ENCODE assay signal across 33 cellular contexts in genomic region chr14:36510874-36511273, GRCh38. TPM values are rescaled to one million over a fixed set of nuclear protein-coding genes. Genes with fewer than 3 reads are reported as not detected.
"Had no signal": no experiment of that assay in that cellular context is flagged by ENCODE, and none has a peak within 500 bp of the region (broad histone marks: within the 10 kb centered on the region; RNA-seq: fewer than 3 reads in every experiment).

No MANE protein-coding gene starts in this region.

- H3K36me3 ChIP-seq: brain microvascular endothelial cell, gastroesophageal sphincter, heart left ventricle, spleen, transverse colon, vagina had no signal

- DNase-seq: activated CD4-positive, alpha-beta memory T cell treated with anti-CD3 and anti-CD28 coated beads for 36 hours; activated CD4-positive, alpha-beta T cell treated with anti-CD3 and anti-CD28 coated beads, Interleukin-2, amount 10 ng/mL, durations not matched to agents 24 days and 14 days; activated CD4-positive, CD25-positive, alpha-beta regulatory T cell treated with anti-CD3 and anti-CD28 coated beads, Interleukin-2, amount 50 U/mL, for 72 hours; activated gamma-delta T cell treated with Interleukin-2 at 50 U/mL for 16 hours; activated naive CD4-positive, alpha-beta T cell treated with anti-CD3 and anti-CD28 coated beads, Interleukin-2, amount 50 U/mL, for 16 hours; activated T-cell treated with anti-CD3 and anti-CD28 coated beads, Interleukin-2, amount 50 U/mL, for 4 hours; amniotic stem cell; brain microvascular endothelial cell; dorsolateral prefrontal cortex; effector memory CD4-positive, alpha-beta T cell; heart left ventricle; hypothalamus; immature natural killer cell; kidney; left colon; natural killer cell; right cardiac atrium; spleen; stimulated activated naive CD4-positive, alpha-beta T cell; T-helper 2 cell; transverse colon had no signal

- H3K27ac ChIP-seq: brain microvascular endothelial cell, coronary artery, dorsolateral prefrontal cortex, gastroesophageal sphincter, heart left ventricle, spleen, transverse colon, vagina had no signal

- H3K4me3 ChIP-seq: coronary artery, dorsolateral prefrontal cortex, gastroesophageal sphincter, heart left ventricle, spleen, transverse colon, vagina had no signal

- H3K9me3 ChIP-seq: heart left ventricle, spleen, transverse colon, vagina had no signal

- ATAC-seq: activated T-cell treated with anti-CD3 and anti-CD28 coated beads, Interleukin-2, amount 50 U/mL, for 4 hours; activated T-helper 17 cell treated with anti-CD3 and anti-CD28 coated beads, Interleukin-2, amount 50 U/mL, for 72 hours; gastroesophageal sphincter; heart left ventricle; left colon; natural killer cell; right cardiac atrium had no signal

RNA-seq across cellular contexts. Expression of gene NKX2-1, which starts 9.2 kb away (rescaled TPM):
- total RNA-seq: activated CD4-positive, alpha-beta memory T cell treated with anti-CD3 and anti-CD28 coated beads for 36 hours; activated CD4-positive, alpha-beta T cell treated with anti-CD3 and anti-CD28 coated beads, Interleukin-2, amount 10 ng/mL, durations not matched to agents 24 days and 14 days; activated T-helper 17 cell treated with anti-CD3 and anti-CD28 coated beads, Interleukin-2, amount 50 U/mL, for 72 hours; astrocyte; cardiac septum; cerebellum; fibroblast of lung; fibroblast of villous mesenchyme; gastroesophageal sphincter; heart left ventricle; kidney; left colon; lower leg skin; mononuclear cell; natural killer cell; omental fat pad; spleen; transverse colon; vagina had no signal
- polyA plus RNA-seq: fibroblast of lung, heart left ventricle, immature natural killer cell, right cardiac atrium, spleen had no signal
